ENCODE assay signal across 9 cellular contexts in genomic region chr14:81169267-81169666, GRCh38. TPM values are rescaled to one million over a fixed set of nuclear protein-coding genes. Genes with fewer than 3 reads are reported as not detected.
DNase-seq lines count a peak whose midpoint lies in the region; ATAC-seq, FAIRE-seq and TF ChIP-seq lines count a peak whose summit lies in the region.
"Had no signal": no experiment of that assay in that cellular context is flagged by ENCODE, and none has a peak within 500 bp of the region (broad histone marks: within the 10 kb centered on the region; RNA-seq: fewer than 3 reads in every experiment).

No MANE protein-coding gene starts in this region.

- DNase-seq in NB4 (ENCODE audit: low read depth) (no peak), H1 (ENCODE audit: low read depth in 1 of 2, low spot score in 2 of 2) (no peak), HUDEP-2 (lab: John Stamatoyannopoulos, UW; ENCODE audit: unreplicated experiment in 76 of 76) (no peak), HTR-8/SVneo (ENCODE audit: insufficient read length, low spot score) (no peak), GM10248 (ENCODE audit: extremely low spot score) (no peak)
- DNase-seq: effector CD8-positive, alpha-beta T cell had no signal

- no peak overlapping the region for H3K56ac ChIP-seq in H1 (replicated peaks; ENCODE audit: insufficient read length, low read depth, low read length)

- WGBS in H1 (ENCODE audit: extremely low coverage in 1 of 2, insufficient coverage in 1 of 2, insufficient read length in 1 of 2, insufficient replicate concordance in 2 of 2, low coverage in 1 of 2, low lambda C conversion rate in 2 of 2, missing lambda C conversion rate in 1 of 2), 2 experiments = 76% methylated on average over 4 of the region's 4 CpGs; no CpG with 5 or more reads in 1 of the 2 experiments

- no peaks in the 10 kb centered on the region for H3K79me1 ChIP-seq in H1 (ENCODE audit: low read depth, low read length)

- CTCF ChIA-PET in H1 (lab: Charles Lee; ENCODE audit: partially characterized antibody) (interaction anchor here (0.6 to 4.5 kb wide), 15 partner anchors 9 to 295 kb away, joined by 3 to 65 read pairs (median 4); partner anchors contain the start of gene TSHR), GM10248 (lab: Yijun Ruan, JAX) (interaction anchor here (1.1 to 6.1 kb wide), 15 partner anchors 7 to 233 kb away, joined by 3 to 110 read pairs (median 7); no protein-coding TSS in a partner anchor)

- H3K9me3 ChIP-seq in BLaER1 (no peaks in the 10 kb centered on the region), H1 (ENCODE audit: insufficient read depth in 2 of 2, low read depth in 1 of 2, low read length in 1 of 2) (no peaks in the 10 kb centered on the region), neuron (ENCODE audit: low read length) (no peaks in the 10 kb centered on the region)

- POLR2A ChIA-PET in H1 (lab: Charles Lee; ENCODE audit: partially characterized antibody) = interaction anchor here (1.5 to 3.0 kb wide), 2 partner anchors 50 to 52 kb away, joined by 10 to 15 read pairs; partner anchors contain the start of gene GTF2A1
- POLR2A ChIA-PET in GM10248 (lab: Yijun Ruan, JAX) = no interaction called here

- H2BK5ac ChIP-seq in H1 (ENCODE audit: low read depth, low read length) = no peak overlapping the region

- peaks cover 2% of the 10 kb centered on the region; the same call in 1 of the 2 replicates for H3K36me3 ChIP-seq in BLaER1
- H3K36me3 ChIP-seq in H1 (ENCODE audit: control insufficient read depth in 2 of 4, insufficient read depth in 4 of 4, low read length in 3 of 4) = no peaks in the 10 kb centered on the region
- H3K36me3 ChIP-seq in neuron (ENCODE audit: insufficient read depth, low read length) = no peaks in the 10 kb centered on the region

- H3K18ac ChIP-seq in H1 (ENCODE audit: extremely low read depth, low read length) = no peak overlapping the region

- no peak overlapping the region; the same call in 1 of the 2 replicates for H2BK15ac ChIP-seq in H1 (ENCODE audit: low read length)

- FAIRE-seq in H1 (lab: Jason Lieb, UNC) = no peak
- no peak for FAIRE-seq in HTR-8/SVneo (lab: Jason Lieb, UNC)

- no peak overlapping the region for H2AK5ac ChIP-seq in H1 (ENCODE audit: low read depth, low read length)

- no peak for ATAC-seq in activated CD4-positive, CD25-positive, alpha-beta regulatory T cell treated with anti-CD3 and anti-CD28 coated beads, Interleukin-2, amount 50 U/mL, for 24 hours

- H3K4me3 ChIP-seq in BLaER1 = peak overlapping the region; percentile 71
- peak overlapping the region; percentile 67 for H3K4me3 ChIP-seq in NB4 (ENCODE audit: low read depth, low read length)
- H3K4me3 ChIP-seq in H1 (ENCODE audit: extremely low read depth in 1 of 4, insufficient read depth in 2 of 4, low read depth in 3 of 4, low read length in 4 of 4) = peak overlapping the region in 3 of 4 experiments; percentile 49 to 85 (median 81); a peak in 5 of 8 replicates
- H3K4me3 ChIP-seq in neuron (ENCODE audit: low read length) = peak overlapping the region; percentile 61

- H2AFZ ChIP-seq in H1 (ENCODE audit: low read length) (0 out of 2 replicates have a peak overlapping the region, but pooled peaks have one; percentile 95), neuron (ENCODE audit: low read depth, low read length) (no peak overlapping the region)

- no peak overlapping the region for H3K4ac ChIP-seq in H1 (replicated peaks; ENCODE audit: insufficient read length, low read depth, low read length)

- no peak for TF ChIP-seq CTCF in NB4 (IDR thresholded peaks at IDR 0.05; ENCODE audit: low read depth, low read length)
- TF ChIP-seq CTCF in H1 (IDR thresholded peaks at IDR 0.05; ENCODE audit: control extremely low read depth in 1 of 3, insufficient read depth in 1 of 3, low read depth in 1 of 3, low read length in 3 of 3) = no peak
- TF ChIP-seq CTCF in GM10248 (IDR thresholded peaks at IDR 0.05; ENCODE audit: control extremely low read depth, extremely low read depth, low read depth, missing control alignments) = no peak

- H3K27ac ChIP-seq in BLaER1 = 0 out of 2 replicates have a peak overlapping the region, but pooled peaks have one; percentile 85
- H3K27ac ChIP-seq in H1 (ENCODE audit: low read depth, low read length) = no peak overlapping the region

- H3K79me2 ChIP-seq in H1 (ENCODE audit: control insufficient read depth in 1 of 2, insufficient read depth in 2 of 2, low read length in 2 of 2) = no peaks in the 10 kb centered on the region

- no peak overlapping the region for H2BK120ac ChIP-seq in H1 (replicated peaks; ENCODE audit: low read depth, low read length)

- H3K27me3 ChIP-seq in BLaER1 (no peaks in the 10 kb centered on the region), H1 (replicated peaks in 1 of 4; ENCODE audit: control insufficient read depth in 3 of 4, extremely low read depth in 1 of 4, insufficient read depth in 3 of 4, low read length in 3 of 4) (no peaks in the 10 kb centered on the region), neuron (ENCODE audit: insufficient read depth, low read length) (no peaks in the 10 kb centered on the region)

- no peak overlapping the region for H2BK12ac ChIP-seq in H1 (ENCODE audit: low read depth, low read length)

- H3K23ac ChIP-seq in H1 (ENCODE audit: insufficient read length) = no peak overlapping the region

- H4K91ac ChIP-seq in H1 (replicated peaks; ENCODE audit: insufficient read length, low read length) = no peak overlapping the region

- TF ChIP-seq EP300 in H1 (IDR thresholded peaks at IDR 0.05; ENCODE audit: borderline replicate concordance in 1 of 2, low read depth in 2 of 2, low read length in 2 of 2) = no peak

- peak overlapping the region; percentile 88 for H3K4me2 ChIP-seq in BLaER1
- H3K4me2 ChIP-seq in H1 (ENCODE audit: insufficient read depth in 1 of 2, low read depth in 2 of 2, low read length in 2 of 2) = peak overlapping the region; percentile 75 to 95

- no peak overlapping the region for H4K5ac ChIP-seq in H1 (ENCODE audit: insufficient read length, low read depth, low read length)

- H4K8ac ChIP-seq in H1 (ENCODE audit: extremely low read depth, insufficient read depth, low read length) = no peak overlapping the region

- H3K9ac ChIP-seq in BLaER1 = peak overlapping the region; percentile 81
- H3K9ac ChIP-seq in H1 (replicated peaks in 1 of 4; ENCODE audit: extremely low read depth in 1 of 4, low read depth in 3 of 4, low read length in 3 of 4) = no peak overlapping the region

- TF ChIP-seq RAD21 in H1 (IDR thresholded peaks at IDR 0.05 in 1 of 2, conservative IDR thresholded peaks at IDR 0.05 in 1 of 2; ENCODE audit: low read depth in 2 of 2, low read length in 2 of 2) = no peak

- peaks cover 5% of the 10 kb centered on the region; the same call in 1 of the 2 replicates for H3K23me2 ChIP-seq in H1 (ENCODE audit: low read depth, low read length)

- TF ChIP-seq POLR2A in NB4 (IDR thresholded peaks at IDR 0.05; ENCODE audit: extremely low read depth, insufficient read length) (no peak), H1 (IDR thresholded peaks at IDR 0.05; ENCODE audit: control extremely low read depth in 1 of 2, low read depth in 2 of 2, low read length in 2 of 2) (no peak)

- no peak overlapping the region for H2BK20ac ChIP-seq in H1 (ENCODE audit: low read length)

- no peaks in the 10 kb centered on the region for H4K20me1 ChIP-seq in BLaER1
- no peaks in the 10 kb centered on the region for H4K20me1 ChIP-seq in H1 (replicated peaks in 1 of 2; ENCODE audit: control insufficient read depth in 1 of 2, insufficient read depth in 2 of 2, low read length in 2 of 2)

- H3K14ac ChIP-seq in H1 (ENCODE audit: insufficient read length) = no peak overlapping the region

- peaks cover 17% of the 10 kb centered on the region for H3K4me1 ChIP-seq in BLaER1
- H3K4me1 ChIP-seq in H1 (replicated peaks in 1 of 4; ENCODE audit: control insufficient read depth in 3 of 4, insufficient read depth in 4 of 4, low read length in 3 of 4) = peaks cover 0 to 5% (median 0%) of the 10 kb centered on the region in 4 experiments; a peak in 2 of 7 replicates
- peaks cover 4% of the 10 kb centered on the region for H3K4me1 ChIP-seq in neuron (ENCODE audit: insufficient read depth, low read length)

TF ChIP-seq in H1, 55 proteins besides CTCF, POLR2A, EP300 and RAD21:
- TF ChIP-seq NANOG (IDR thresholded peaks at IDR 0.05; ENCODE audit: insufficient read depth, low read depth, low read length, poor library complexity, severe bottlenecking) (no peak), USF2 (IDR thresholded peaks at IDR 0.05; ENCODE audit: low read length) (no peak), FOSL1 (IDR thresholded peaks at IDR 0.05; ENCODE audit: insufficient read depth, low read depth, low read length) (no peak), RNF2 (IDR thresholded peaks at IDR 0.05; ENCODE audit: borderline replicate concordance, low read depth, low read length, missing control alignments, poor library complexity, severe bottlenecking) (no peak), SIRT6 (IDR thresholded peaks at IDR 0.05; ENCODE audit: low read length) (no peak)

RNA-seq across cellular contexts. Expression of gene GTF2A1, which starts 51.5 kb away (rescaled TPM):
- total RNA-seq in H1 (2021; fragmentation: NEBNext Ultra II Directional; extraction: Animal tissue kit (Norgen Biotek cat#: 25700)) = 53.5 and 57.8 TPM in 2 replicates
- 16.7 and 24.1 TPM in 2 replicates for polyA plus RNA-seq in H1 (2011; rRNA removed)
- polyA plus RNA-seq in H1 (2011; cell fraction: cytosol; rRNA removed) = 19.0 TPM
- 24.4 TPM for polyA plus RNA-seq in H1 (2011; cell fraction: nucleus; rRNA removed)
- polyA plus RNA-seq in H1 (2012, experiment 1 of 2) = 24.3 to 34.7 TPM (median 27.6 TPM) in 4 replicates
- 1.5 TPM for polyA plus RNA-seq in H1 (2012, experiment 2 of 2)
- 22.2 TPM for polyA plus RNA-seq in H1 (2013, experiment 1 of 2)
- 22.8 TPM for polyA plus RNA-seq in H1 (2013, experiment 2 of 2)
- 100 and 129 TPM in 2 replicates for polyA minus RNA-seq in H1 (2011; rRNA and poly(A)+ RNA removed)
- 49.8 TPM for polyA minus RNA-seq in H1 (2011; cell fraction: cytosol; rRNA and poly(A)+ RNA removed)
- polyA minus RNA-seq in H1 (2011; cell fraction: nucleus; rRNA and poly(A)+ RNA removed) = 39.5 TPM
